In the genomic region with DNA sequence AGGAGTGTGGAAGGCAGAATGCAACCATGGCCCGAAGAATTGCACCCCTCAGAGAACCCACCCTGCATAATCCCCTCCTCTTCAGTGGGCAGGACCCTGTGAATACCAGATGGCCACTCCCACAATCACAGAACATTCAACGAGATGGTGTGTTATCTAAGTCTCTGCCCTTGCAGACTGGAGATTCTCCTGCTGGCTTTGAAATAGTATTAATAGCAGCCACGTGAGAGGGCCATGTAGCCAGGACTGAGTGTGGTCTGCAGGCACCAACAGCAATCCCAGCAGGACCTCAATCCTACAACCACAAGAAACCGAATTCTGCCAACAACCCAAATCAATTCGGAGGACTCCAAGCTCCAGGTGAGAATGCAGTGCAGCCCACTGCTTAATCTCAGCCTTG, we compare ENCODE assay signal across 16 cellular contexts.
"Had no signal": no experiment of that assay in that cellular context is flagged by ENCODE, and none has a peak within 500 bp of the region (broad histone marks: within the 10 kb centered on the region; RNA-seq: fewer than 3 reads in every experiment).

No MANE protein-coding gene starts in this region.

- H3K27ac Mint-ChIP-seq: activated CD4-positive, alpha-beta memory T cell treated with anti-CD3 and anti-CD28 coated beads, Interleukin-2, amount 10 ng/mL, durations not matched to agents 7 days and 5 days; activated T-helper 1 cell treated with anti-CD3 and anti-CD28 coated beads, Interleukin-12 subunit alpha, Interleukin-12 subunit beta, Interleukin-2, Interleukin-4 antibody, amounts not matched to agents 30 ng/mL and 10 ng/mL and 1 ng/mL, durations not matched to agents 14 hours and 24 hours and 36 hours; stimulated activated effector memory CD8-positive, alpha-beta T cell treated with anti-CD3 and anti-CD28 coated beads, Interleukin-12 subunit alpha, Interleukin-12 subunit beta, amount 100 ng/mL, for 72 hours had no signal

- H3K27me3 ChIP-seq: colonic mucosa, foreskin keratinocyte, neural progenitor cell had no signal

- H3K4me1 ChIP-seq: colonic mucosa, parathyroid adenoma had no signal

- H3K9me3 Mint-ChIP-seq: activated CD4-positive, alpha-beta memory T cell treated with anti-CD3 and anti-CD28 coated beads, Interleukin-2, amount 10 ng/mL, durations not matched to agents 7 days and 5 days; activated T-helper 1 cell treated with anti-CD3 and anti-CD28 coated beads, Interleukin-12 subunit alpha, Interleukin-12 subunit beta, Interleukin-2, Interleukin-4 antibody, amounts not matched to agents 30 ng/mL and 10 ng/mL and 1 ng/mL, durations not matched to agents 14 hours and 24 hours and 36 hours; neural progenitor cell; stimulated activated effector memory CD8-positive, alpha-beta T cell treated with anti-CD3 and anti-CD28 coated beads, Interleukin-12 subunit alpha, Interleukin-12 subunit beta, amount 100 ng/mL, for 72 hours; T-helper 1 cell treated with Interleukin-12 subunit alpha and Interleukin-12 subunit beta and Interleukin-4 antibody, amounts not matched to agents 30 μg/mL and 1 μg/mL, for 36 hours had no signal

- H3K27me3 Mint-ChIP-seq: activated CD4-positive, alpha-beta memory T cell treated with anti-CD3 and anti-CD28 coated beads, Interleukin-2, amount 10 ng/mL, durations not matched to agents 7 days and 5 days had no signal

- DNase-seq: activated CD4-positive, alpha-beta memory T cell treated with anti-CD3 and anti-CD28 coated beads, Interleukin-2, amount 10 ng/mL, durations not matched to agents 7 days and 5 days; activated CD4-positive, CD25-positive, alpha-beta regulatory T cell treated with anti-CD3 and anti-CD28 coated beads, Interleukin-2, amount 50 U/mL, for 72 hours; activated naive CD4-positive, alpha-beta T cell treated with Interleukin-2 at 50 U/mL for 16 hours; caudate nucleus; colonic mucosa; foreskin keratinocyte; head of caudate nucleus; mesendoderm; trophoblast cell had no signal

- ATAC-seq: foreskin keratinocyte; left lobe of liver; stimulated activated effector memory CD8-positive, alpha-beta T cell treated with anti-CD3 and anti-CD28 coated beads, Interleukin-12 subunit alpha, Interleukin-12 subunit beta, amount 100 ng/mL, for 72 hours had no signal

- H3K9me3 ChIP-seq: colonic mucosa had no signal

- H3K27ac ChIP-seq: colonic mucosa, foreskin keratinocyte, neural progenitor cell, parathyroid adenoma, SK-N-MC had no signal

- H3K4me3 ChIP-seq: colonic mucosa, neural progenitor cell, SK-N-MC had no signal

- H3K36me3 ChIP-seq: neural progenitor cell had no signal

- H3K4me3 Mint-ChIP-seq: activated CD4-positive, alpha-beta memory T cell treated with anti-CD3 and anti-CD28 coated beads, Interleukin-2, amount 10 ng/mL, durations not matched to agents 7 days and 5 days; activated T-helper 1 cell treated with anti-CD3 and anti-CD28 coated beads, Interleukin-12 subunit alpha, Interleukin-12 subunit beta, Interleukin-2, Interleukin-4 antibody, amounts not matched to agents 30 ng/mL and 10 ng/mL and 1 ng/mL, durations not matched to agents 14 hours and 24 hours and 36 hours; neural progenitor cell; stimulated activated effector memory CD8-positive, alpha-beta T cell treated with anti-CD3 and anti-CD28 coated beads, Interleukin-12 subunit alpha, Interleukin-12 subunit beta, amount 100 ng/mL, for 72 hours; T-helper 1 cell treated with Interleukin-12 subunit alpha and Interleukin-12 subunit beta and Interleukin-4 antibody, amounts not matched to agents 30 μg/mL and 1 μg/mL, for 36 hours had no signal
